10 cellular contexts compared by ENCODE assay signal in the genomic region with DNA sequence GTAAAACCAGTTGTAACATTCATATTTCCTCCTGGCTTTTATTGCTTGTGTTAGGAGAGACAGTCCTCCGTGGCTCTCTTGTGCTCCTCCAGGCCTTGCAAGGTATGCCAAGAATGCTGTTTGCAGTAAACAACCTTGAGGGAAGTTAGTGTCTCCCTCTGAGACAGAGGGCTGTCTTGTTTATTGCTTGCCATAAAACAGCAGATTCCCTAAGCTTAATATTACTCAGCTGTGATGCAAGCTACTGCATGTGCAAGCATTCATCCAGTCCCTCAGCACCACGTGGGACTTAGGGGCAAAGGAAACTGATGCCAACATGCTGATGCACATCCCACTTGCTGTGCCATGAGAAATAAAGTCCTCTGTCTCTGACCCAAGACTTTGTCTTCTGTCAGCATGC. TPM values are rescaled to one million over a fixed set of nuclear protein-coding genes. Genes with fewer than 3 reads are reported as not detected.
A peak's percentile ranks its signal among the peaks of the same experiment; 100 is the strongest.
DNase-seq lines count a peak whose midpoint lies in the region; ATAC-seq and TF ChIP-seq lines count a peak whose summit lies in the region.
"Had no signal": no experiment of that assay in that cellular context is flagged by ENCODE, and none has a peak within 500 bp of the region (broad histone marks: within the 10 kb centered on the region; RNA-seq: fewer than 3 reads in every experiment).

No MANE protein-coding gene starts in this region.

- no peaks in the 10 kb centered on the region for H3K27me3 ChIP-seq in A673 (replicated peaks; ENCODE audit: insufficient read depth, low read depth, low read length, poor library complexity)
- H3K27me3 ChIP-seq: ascending aorta had no signal

- no peaks in the 10 kb centered on the region for H3K36me3 ChIP-seq in A673 (ENCODE audit: insufficient read depth, low read length, poor library complexity, severe bottlenecking)
- H3K36me3 ChIP-seq: ascending aorta had no signal

- H3K27ac ChIP-seq in A673 (ENCODE audit: low read depth, low read length, poor library complexity, severe bottlenecking) = no peak overlapping the region
- H3K27ac ChIP-seq: ascending aorta had no signal

- peaks cover 8% of the 10 kb centered on the region for H3K4me1 ChIP-seq in A673 (ENCODE audit: insufficient read depth, low read length, poor library complexity, severe bottlenecking)

- H3K4me3 Mint-ChIP-seq in HFFc6 = peak overlapping the region; percentile 63
- H3K4me3 Mint-ChIP-seq in MCF 10A (ENCODE audit: unreplicated experiment) = no peak overlapping the region
- H3K4me3 Mint-ChIP-seq in stimulated activated naive B cell treated with anti-CD40 and anti-IgM and Interleukin-4, amounts not matched to agents 10 μg/mL and 1 μg/mL and 100 μg/mL, for 72 hours = no peak overlapping the region
- H3K4me3 Mint-ChIP-seq in activated naive CD8-positive, alpha-beta T cell treated with anti-CD3 and anti-CD28 coated beads for 36 hours = no peak overlapping the region
- H3K4me3 Mint-ChIP-seq: T-helper 1 cell treated with Interleukin-12 subunit alpha and Interleukin-12 subunit beta and Interleukin-4 antibody, amounts not matched to agents 30 μg/mL and 1 μg/mL, for 36 hours had no signal

- no TSS peak for BruUV-seq in MCF 10A (replicated peaks; lab: Mats Ljungman, UMichigan)
- no TSS peak for BruUV-seq in A673 (replicated peaks; lab: Mats Ljungman, UMichigan)

- H3K4me1 Mint-ChIP-seq in HFFc6 (ENCODE audit: low read depth) (peaks cover 45% of the 10 kb centered on the region), MCF 10A (ENCODE audit: insufficient read depth, unreplicated experiment) (peaks cover 57% of the 10 kb centered on the region)
- H3K4me1 Mint-ChIP-seq in stimulated activated naive B cell treated with anti-CD40 and anti-IgM and Interleukin-4, amounts not matched to agents 10 μg/mL and 1 μg/mL and 100 μg/mL, for 72 hours = peaks cover 5 to 10% of the 10 kb centered on the region in 2 donors
- no peaks in the 10 kb centered on the region for H3K4me1 Mint-ChIP-seq in activated naive CD8-positive, alpha-beta T cell treated with anti-CD3 and anti-CD28 coated beads for 36 hours

- ATAC-seq in stimulated activated naive B cell treated with anti-CD40 and anti-IgM and Interleukin-4, amounts not matched to agents 10 μg/mL and 1 μg/mL and 100 μg/mL, for 72 hours (replicated peaks) = no peak

- TF ChIP-seq CTCF in HFFc6 (IDR thresholded peaks at IDR 0.05) (no peak), MCF 10A (IDR thresholded peaks at IDR 0.05; ENCODE audit: unreplicated experiment) (no peak), A673 (conservative IDR thresholded peaks at IDR 0.05; ENCODE audit: low read depth, low read length) (no peak)

- H3K36me3 Mint-ChIP-seq in HFFc6 (ENCODE audit: low read depth) (peaks cover 7% of the 10 kb centered on the region; the same call in 1 of the 2 replicates), MCF 10A (ENCODE audit: insufficient read depth, unreplicated experiment) (no peaks in the 10 kb centered on the region)
- peaks cover 9 to 14% of the 10 kb centered on the region in 2 donors for H3K36me3 Mint-ChIP-seq in stimulated activated naive B cell treated with anti-CD40 and anti-IgM and Interleukin-4, amounts not matched to agents 10 μg/mL and 1 μg/mL and 100 μg/mL, for 72 hours
- H3K36me3 Mint-ChIP-seq in activated naive CD8-positive, alpha-beta T cell treated with anti-CD3 and anti-CD28 coated beads for 36 hours = no peaks in the 10 kb centered on the region

- peak overlapping the region; percentile 77 for H3K27ac Mint-ChIP-seq in HFFc6
- H3K27ac Mint-ChIP-seq in MCF 10A (ENCODE audit: low read depth, unreplicated experiment) = peak overlapping the region; percentile 96
- no peak overlapping the region for H3K27ac Mint-ChIP-seq in stimulated activated naive B cell treated with anti-CD40 and anti-IgM and Interleukin-4, amounts not matched to agents 10 μg/mL and 1 μg/mL and 100 μg/mL, for 72 hours
- H3K27ac Mint-ChIP-seq in activated naive CD8-positive, alpha-beta T cell treated with anti-CD3 and anti-CD28 coated beads for 36 hours = no peak overlapping the region
- H3K27ac Mint-ChIP-seq: T-helper 1 cell treated with Interleukin-12 subunit alpha and Interleukin-12 subunit beta and Interleukin-4 antibody, amounts not matched to agents 30 μg/mL and 1 μg/mL, for 36 hours had no signal

- H3K4me3 ChIP-seq in A673 (ENCODE audit: low read depth, low read length, poor library complexity, severe bottlenecking) = no peak overlapping the region
- H3K4me3 ChIP-seq: ascending aorta had no signal

- DNase-seq in HFFc6 (peak; percentile 95), MCF 10A (ENCODE audit: unreplicated experiment) (peak; percentile 78), islet precursor cell (peak; percentile 92), stromal cell of bone marrow (ENCODE audit: low read depth) (peak; percentile 70), NCI-H345 treated with DMSO at 0.1 percent for 48 hours (lab: John Stamatoyannopoulos, UW; ENCODE audit: unreplicated experiment) (no peak), A673 (ENCODE audit: low spot score) (no peak)
- no peak for DNase-seq in stimulated activated naive B cell treated with anti-CD40 and anti-IgM and Interleukin-4, amounts not matched to agents 10 μg/mL and 1 μg/mL and 100 μg/mL, for 72 hours
- no peak for DNase-seq in activated naive CD8-positive, alpha-beta T cell treated with anti-CD3 and anti-CD28 coated beads for 36 hours

- no peaks in the 10 kb centered on the region; the same call in 1 of the 2 replicates for H3K27me3 Mint-ChIP-seq in HFFc6 (ENCODE audit: insufficient read depth)
- H3K27me3 Mint-ChIP-seq in MCF 10A (ENCODE audit: insufficient read depth, unreplicated experiment) = no peaks in the 10 kb centered on the region
- H3K27me3 Mint-ChIP-seq in stimulated activated naive B cell treated with anti-CD40 and anti-IgM and Interleukin-4, amounts not matched to agents 10 μg/mL and 1 μg/mL and 100 μg/mL, for 72 hours = no peaks in the 10 kb centered on the region
- H3K27me3 Mint-ChIP-seq in activated naive CD8-positive, alpha-beta T cell treated with anti-CD3 and anti-CD28 coated beads for 36 hours = no peaks in the 10 kb centered on the region

- intact Hi-C loops in MCF 10A (cut with micrococcal nuclease) = no loop called here
- intact Hi-C loops in A673 (cut with micrococcal nuclease; ENCODE audit: unreplicated experiment) = loop anchor here (1.0 kb wide), 1 partner anchor 162 kb away; no protein-coding TSS in a partner anchor

- POLR2A ChIA-PET in MCF 10A (lab: Yijun Ruan, JAX) (interaction anchor here (0.8 to 6.6 kb wide), 6 partner anchors 11 to 352 kb away, joined by 3 to 108 read pairs (median 6); partner anchors contain the start of genes CIPC and VIPAS39), A673 (lab: Charles Lee; ENCODE audit: low non-redundant PET) (no interaction called here)

- CTCF ChIA-PET in MCF 10A (lab: Yijun Ruan, JAX) (interaction anchor here (0.6 to 6.9 kb wide), 10 partner anchors 13 to 443 kb away, joined by 3 to 264 read pairs (median 5); no protein-coding TSS in a partner anchor), A673 (lab: Charles Lee) (interaction anchor here (2.6 kb wide), 1 partner anchor 13 kb away, joined by 15 read pairs; no protein-coding TSS in a partner anchor)

- no peaks in the 10 kb centered on the region for H3K9me3 ChIP-seq in A673 (ENCODE audit: low read depth, low read length, poor library complexity, severe bottlenecking)
- H3K9me3 ChIP-seq: ascending aorta had no signal

- H3K9me3 Mint-ChIP-seq in HFFc6 = no peaks in the 10 kb centered on the region
- H3K9me3 Mint-ChIP-seq in MCF 10A (ENCODE audit: unreplicated experiment) = no peaks in the 10 kb centered on the region
- H3K9me3 Mint-ChIP-seq in stimulated activated naive B cell treated with anti-CD40 and anti-IgM and Interleukin-4, amounts not matched to agents 10 μg/mL and 1 μg/mL and 100 μg/mL, for 72 hours = no peaks in the 10 kb centered on the region
- no peaks in the 10 kb centered on the region for H3K9me3 Mint-ChIP-seq in activated naive CD8-positive, alpha-beta T cell treated with anti-CD3 and anti-CD28 coated beads for 36 hours
- H3K9me3 Mint-ChIP-seq: T-helper 1 cell treated with Interleukin-12 subunit alpha and Interleukin-12 subunit beta and Interleukin-4 antibody, amounts not matched to agents 30 μg/mL and 1 μg/mL, for 36 hours had no signal

RNA-seq across cellular contexts. Expression of gene POMT2, which starts 6.6 kb away (rescaled TPM):
- 10 to 100 TPM; 21.7 to 39.0 (median 27.5) TPM for total RNA-seq in HFFc6 (2021; fragmentation: NEBNext Ultra II Directional; extraction: Animal tissue kit (Norgen Biotek cat#: 25700))
- total RNA-seq in MCF 10A (2022) = 32.1 and 33.0 TPM in 2 replicates
- total RNA-seq in activated naive CD8-positive, alpha-beta T cell treated with anti-CD3 and anti-CD28 coated beads for 36 hours = 10 to 100 TPM; 14.2 to 18.1 TPM
- 49.5 and 55.6 TPM in 2 replicates for total RNA-seq in A673 (2021)

RNA-seq across cellular contexts. Expression of gene GSTZ1, which starts 6.8 kb away (rescaled TPM):
- total RNA-seq in HFFc6 (2021; fragmentation: NEBNext Ultra II Directional; extraction: Animal tissue kit (Norgen Biotek cat#: 25700)) = 10 to 100 TPM in 5 of 6 experiments, 1 to 10 TPM in 1; 9.3 to 15.0 (median 10.3) TPM
- total RNA-seq in MCF 10A (2022) = 36.8 and 40.1 TPM in 2 replicates
- total RNA-seq in activated naive CD8-positive, alpha-beta T cell treated with anti-CD3 and anti-CD28 coated beads for 36 hours = 10 to 100 TPM; 20.2 to 22.3 TPM
- 12.7 and 18.5 TPM in 2 replicates for total RNA-seq in A673 (2021)

RNA-seq across cellular contexts. Expression of gene NGB, which starts 43.0 kb away (rescaled TPM):
- not detected for total RNA-seq in HFFc6 (2021; fragmentation: NEBNext Ultra II Directional; extraction: Animal tissue kit (Norgen Biotek cat#: 25700))
- total RNA-seq in MCF 10A (2022) (not detected in 2 replicates), A673 (2021) (not detected in 2 replicates)
- total RNA-seq in activated naive CD8-positive, alpha-beta T cell treated with anti-CD3 and anti-CD28 coated beads for 36 hours = not detected
- total RNA-seq: ascending aorta had no signal

Comparison
In these comparisons a context has a peak if more than half of its experiments do, and no peak if none do; other contexts are left out.
1. DNase-seq: peak in HFFc6 (single experiment), MCF 10A (single experiment), islet precursor cell (single experiment) and stromal cell of bone marrow (single experiment); none in stimulated activated naive B cell treated with anti-CD40 and anti-IgM and Interleukin-4, amounts not matched to agents 10 μg/mL and 1 μg/mL and 100 μg/mL, for 72 hours (single experiment), activated naive CD8-positive, alpha-beta T cell treated with anti-CD3 and anti-CD28 coated beads for 36 hours (single experiment), NCI-H345 treated with DMSO at 0.1 percent for 48 hours (single experiment) and A673 (single experiment).
2. H3K27ac Mint-ChIP-seq: peak in HFFc6 (single experiment) and MCF 10A (single experiment); none in stimulated activated naive B cell treated with anti-CD40 and anti-IgM and Interleukin-4, amounts not matched to agents 10 μg/mL and 1 μg/mL and 100 μg/mL, for 72 hours (single experiment) and activated naive CD8-positive, alpha-beta T cell treated with anti-CD3 and anti-CD28 coated beads for 36 hours (single experiment).